ENCODE assay signal across 12 cellular contexts in the genomic region with DNA sequence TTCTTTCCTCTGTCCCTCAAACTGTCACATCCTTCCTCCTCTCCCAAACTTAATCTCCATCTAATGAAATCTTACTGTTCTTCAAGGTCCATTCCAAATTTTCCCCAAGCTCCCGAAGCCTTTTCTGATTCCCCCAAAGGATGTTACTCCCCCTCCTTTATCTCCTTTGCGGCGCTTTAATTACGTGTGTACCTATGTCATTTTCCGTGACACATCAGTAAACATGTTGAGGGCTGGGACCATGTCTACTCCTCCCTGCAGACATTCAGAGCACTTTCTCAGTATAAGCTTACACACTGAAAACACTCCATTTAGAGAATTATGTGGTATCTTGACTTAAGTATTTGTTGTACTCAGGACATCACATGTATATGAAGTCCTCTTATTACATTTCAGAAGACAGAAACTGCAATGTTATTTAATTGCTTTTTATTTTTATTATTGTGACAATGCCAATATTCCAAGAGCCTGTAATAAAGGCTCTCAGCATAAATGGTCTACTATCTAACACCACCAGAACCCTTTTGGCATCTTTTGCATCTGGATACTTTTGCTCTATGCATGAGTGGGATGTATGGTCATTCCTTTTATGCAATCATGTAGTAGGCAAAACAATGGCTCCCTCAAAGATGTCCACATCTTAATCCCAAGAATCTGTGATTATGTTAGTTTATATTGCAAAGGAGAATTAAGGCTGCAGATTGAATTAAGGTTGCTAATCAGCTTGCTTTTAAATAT. TPM values are rescaled to one million over a fixed set of nuclear protein-coding genes. Genes with fewer than 3 reads are reported as not detected.
A peak's percentile ranks its signal among the peaks of the same experiment; 100 is the strongest.
DNase-seq lines count a peak whose midpoint lies in the region; ATAC-seq and TF ChIP-seq lines count a peak whose summit lies in the region.
"Had no signal": no experiment of that assay in that cellular context is flagged by ENCODE, and none has a peak within 500 bp of the region (broad histone marks: within the 10 kb centered on the region; RNA-seq: fewer than 3 reads in every experiment).

No MANE protein-coding gene starts in this region.

- H3K4me1 ChIP-seq in parathyroid adenoma (no peaks in the 10 kb centered on the region), gastrocnemius medialis (no peaks in the 10 kb centered on the region)

- no peak overlapping the region for H3K9ac ChIP-seq in parathyroid adenoma

- H3K9me3 ChIP-seq in parathyroid adenoma (ENCODE audit: control insufficient read depth, low read length): no peaks in the 10 kb centered on the region
- no peaks in the 10 kb centered on the region for H3K9me3 ChIP-seq in gastrocnemius medialis
- H3K9me3 ChIP-seq: stomach had no signal

- H2AFZ ChIP-seq in parathyroid adenoma: peak overlapping the region; percentile 53

- no peak for ATAC-seq in activated naive CD8-positive, alpha-beta T cell treated with anti-CD3 and anti-CD28 coated beads, Interleukin-2, amount 10 ng/mL, durations not matched to agents 7 days and 5 days (ENCODE audit: low read depth)
- ATAC-seq in gastrocnemius medialis: no peak
- ATAC-seq in GM21717 (IDR thresholded peaks at IDR 0.05; ENCODE audit: unreplicated experiment): no peak

- no peak overlapping the region for H3K4me2 ChIP-seq in parathyroid adenoma (ENCODE audit: low read length)

- no peaks in the 10 kb centered on the region for H3K36me3 ChIP-seq in parathyroid adenoma (ENCODE audit: control insufficient read depth, insufficient read depth, low read length)
- no peaks in the 10 kb centered on the region for H3K36me3 ChIP-seq in gastrocnemius medialis

- no peaks in the 10 kb centered on the region for H3K79me2 ChIP-seq in parathyroid adenoma

- H3K36me3 Mint-ChIP-seq in activated CD4-positive, alpha-beta T cell treated with anti-CD3 and anti-CD28 coated beads, Interleukin-2, amount 10 ng/mL, durations not matched to agents 7 days and 5 days (ENCODE audit: low read depth): peaks cover 33% of the 10 kb centered on the region
- H3K36me3 Mint-ChIP-seq in IgD-negative memory B cell: peaks cover 3% of the 10 kb centered on the region
- H3K36me3 Mint-ChIP-seq in activated naive CD8-positive, alpha-beta T cell treated with anti-CD3 and anti-CD28 coated beads, Interleukin-2, amount 10 ng/mL, durations not matched to agents 7 days and 5 days: peaks cover 23% of the 10 kb centered on the region

- H3K9me3 Mint-ChIP-seq in activated CD4-positive, alpha-beta T cell treated with anti-CD3 and anti-CD28 coated beads, Interleukin-2, amount 10 ng/mL, durations not matched to agents 7 days and 5 days: no peaks in the 10 kb centered on the region
- H3K9me3 Mint-ChIP-seq in IgD-negative memory B cell: peaks cover 0 to 4% (median 3%) of the 10 kb centered on the region in 3 donors
- no peaks in the 10 kb centered on the region for H3K9me3 Mint-ChIP-seq in activated naive CD8-positive, alpha-beta T cell treated with anti-CD3 and anti-CD28 coated beads, Interleukin-2, amount 10 ng/mL, durations not matched to agents 7 days and 5 days

- H3K27me3 Mint-ChIP-seq in activated CD4-positive, alpha-beta T cell treated with anti-CD3 and anti-CD28 coated beads, Interleukin-2, amount 10 ng/mL, durations not matched to agents 7 days and 5 days: no peaks in the 10 kb centered on the region
- no peaks in the 10 kb centered on the region for H3K27me3 Mint-ChIP-seq in IgD-negative memory B cell
- no peaks in the 10 kb centered on the region for H3K27me3 Mint-ChIP-seq in activated naive CD8-positive, alpha-beta T cell treated with anti-CD3 and anti-CD28 coated beads, Interleukin-2, amount 10 ng/mL, durations not matched to agents 7 days and 5 days

- peak overlapping the region; percentile 99 for H3K27ac Mint-ChIP-seq in activated CD4-positive, alpha-beta T cell treated with anti-CD3 and anti-CD28 coated beads, Interleukin-2, amount 10 ng/mL, durations not matched to agents 7 days and 5 days
- H3K27ac Mint-ChIP-seq in IgD-negative memory B cell: peak overlapping the region; percentile 96 to 99 (median 96)
- peak overlapping the region; percentile 98 for H3K27ac Mint-ChIP-seq in activated naive CD8-positive, alpha-beta T cell treated with anti-CD3 and anti-CD28 coated beads, Interleukin-2, amount 10 ng/mL, durations not matched to agents 7 days and 5 days

- H3K4me3 ChIP-seq in parathyroid adenoma (ENCODE audit: low read depth, low read length) (no peak overlapping the region), gastrocnemius medialis (no peak overlapping the region)

- POLR2A ChIA-PET in activated CD4-positive, alpha-beta T cell treated with anti-CD3 and anti-CD28 coated beads, Interleukin-2, amount 10 ng/mL, durations not matched to agents 7 days and 5 days (lab: Charles Lee): interaction anchor here (0.7 kb wide), 1 partner anchor 19 kb away, joined by 3 read pairs; no protein-coding TSS in a partner anchor
- POLR2A ChIA-PET in activated naive CD8-positive, alpha-beta T cell treated with anti-CD3 and anti-CD28 coated beads, Interleukin-2, amount 10 ng/mL, durations not matched to agents 7 days and 5 days (lab: Charles Lee): interaction anchor here (0.7 to 4.0 kb wide), 4 partner anchors 11 to 1701 kb away, joined by 3 to 70 read pairs (median 15); partner anchors contain the start of genes RBM43 and RIF1

- no peak for TF ChIP-seq POLR2A in gastrocnemius medialis (IDR thresholded peaks at IDR 0.05)

- intact Hi-C loops in gastrocnemius medialis (cut with DNase I; ENCODE audit: low total_unique reads): no loop called here

- no peak overlapping the region for H3K27ac ChIP-seq in parathyroid adenoma
- no peak overlapping the region for H3K27ac ChIP-seq in gastrocnemius medialis

- TF ChIP-seq CTCF in parathyroid adenoma (IDR thresholded peaks at IDR 0.05) (no peak), gastrocnemius medialis (IDR thresholded peaks at IDR 0.05 in 4 of 5, conservative IDR thresholded peaks at IDR 0.05 in 1 of 5) (no peak)

- H3K27me3 ChIP-seq in parathyroid adenoma (ENCODE audit: control insufficient read depth, insufficient read depth, low read length) (no peaks in the 10 kb centered on the region), gastrocnemius medialis (no peaks in the 10 kb centered on the region)
- H3K27me3 ChIP-seq: stomach had no signal

- CTCF ChIA-PET in activated CD4-positive, alpha-beta T cell treated with anti-CD3 and anti-CD28 coated beads, Interleukin-2, amount 10 ng/mL, durations not matched to agents 7 days and 5 days (lab: Charles Lee): interaction anchor here (1.3 kb wide), 1 partner anchor 11 kb away, joined by 5 read pairs; no protein-coding TSS in a partner anchor

- DNase-seq in activated CD4-positive, alpha-beta T cell treated with anti-CD3 and anti-CD28 coated beads, Interleukin-2, amount 10 ng/mL, durations not matched to agents 7 days and 5 days: no peak
- DNase-seq in activated CD4-positive, alpha-beta T cell treated with anti-CD3 and anti-CD28 coated beads, Interleukin-2, amount 50 U/mL, for 48 hours: no peak
- no peak for DNase-seq in activated naive CD8-positive, alpha-beta T cell treated with anti-CD3 and anti-CD28 coated beads, Interleukin-2, amount 10 ng/mL, durations not matched to agents 7 days and 5 days
- DNase-seq in NCI-H146 (lab: John Stamatoyannopoulos, UW): no peak
- DNase-seq in gastrocnemius medialis: no peak
- DNase-seq: head of caudate nucleus, NCI-H1417 treated with DMSO at 0.1 percent for 48 hours, SHP77, stomach had no signal

- in situ Hi-C loops in gastrocnemius medialis (cut with MboI; ENCODE audit: low sequenced_read_pairs in 4 of 4): no loop called here

- H3K4me1 Mint-ChIP-seq in activated CD4-positive, alpha-beta T cell treated with anti-CD3 and anti-CD28 coated beads, Interleukin-2, amount 10 ng/mL, durations not matched to agents 7 days and 5 days: peaks cover 55% of the 10 kb centered on the region
- H3K4me1 Mint-ChIP-seq in IgD-negative memory B cell: peaks cover 29 to 43% (median 40%) of the 10 kb centered on the region in 3 donors
- peaks cover 40% of the 10 kb centered on the region for H3K4me1 Mint-ChIP-seq in activated naive CD8-positive, alpha-beta T cell treated with anti-CD3 and anti-CD28 coated beads, Interleukin-2, amount 10 ng/mL, durations not matched to agents 7 days and 5 days

- H3K4me3 Mint-ChIP-seq in activated CD4-positive, alpha-beta T cell treated with anti-CD3 and anti-CD28 coated beads, Interleukin-2, amount 10 ng/mL, durations not matched to agents 7 days and 5 days: peak overlapping the region; percentile 90
- peak overlapping the region; percentile 85 to 98 (median 96) for H3K4me3 Mint-ChIP-seq in IgD-negative memory B cell
- H3K4me3 Mint-ChIP-seq in activated naive CD8-positive, alpha-beta T cell treated with anti-CD3 and anti-CD28 coated beads, Interleukin-2, amount 10 ng/mL, durations not matched to agents 7 days and 5 days: peak overlapping the region; percentile 95

RNA-seq across cellular contexts. Expression of gene NMI, which starts 1.8 kb away (rescaled TPM):
- total RNA-seq in activated CD4-positive, alpha-beta T cell treated with anti-CD3 and anti-CD28 coated beads, Interleukin-2, amount 10 ng/mL, durations not matched to agents 7 days and 5 days: 10 to 100 TPM; 71.6 to 80.7 TPM
- 38.7 TPM for polyA plus RNA-seq in IgD-negative memory B cell
- 10 to 100 TPM; 56.0 to 57.1 TPM for total RNA-seq in activated naive CD8-positive, alpha-beta T cell treated with anti-CD3 and anti-CD28 coated beads, Interleukin-2, amount 10 ng/mL, durations not matched to agents 7 days and 5 days
- 1 to 10 TPM in 2 of 4 donors, under 1 TPM in 2; 0.62 to 4.6 (median 1.4) TPM for total RNA-seq in gastrocnemius medialis

RNA-seq across cellular contexts. Expression of gene RBM43, which starts 26.0 kb away (rescaled TPM):
- 1 to 10 TPM; 6.9 to 8.2 TPM for total RNA-seq in activated CD4-positive, alpha-beta T cell treated with anti-CD3 and anti-CD28 coated beads, Interleukin-2, amount 10 ng/mL, durations not matched to agents 7 days and 5 days
- 1.8 TPM for polyA plus RNA-seq in IgD-negative memory B cell
- 10 to 100 TPM; 11.6 to 13.0 TPM for total RNA-seq in activated naive CD8-positive, alpha-beta T cell treated with anti-CD3 and anti-CD28 coated beads, Interleukin-2, amount 10 ng/mL, durations not matched to agents 7 days and 5 days
- total RNA-seq in gastrocnemius medialis: 1 to 10 TPM in 1 of 4 donors, under 1 TPM in 3; 0.51 to 1.9 (median 0.92) TPM

Comparison
In these comparisons a context has a peak if more than half of its experiments do, and no peak if none do; other contexts are left out.
1. RNA of gene NMI, which starts 1.8 kb away (total RNA-seq): 71.6 to 80.7 TPM in activated CD4-positive, alpha-beta T cell treated with anti-CD3 and anti-CD28 coated beads, Interleukin-2, amount 10 ng/mL, durations not matched to agents 7 days and 5 days and 56.0 to 57.1 TPM in activated naive CD8-positive, alpha-beta T cell treated with anti-CD3 and anti-CD28 coated beads, Interleukin-2, amount 10 ng/mL, durations not matched to agents 7 days and 5 days; 0.62 to 4.6 TPM in gastrocnemius medialis; every median in the first group is over 10 times any median in the second.
2. Peak in every context shown above with its lines, with median percentiles within 50 percentile points of each other: H3K27ac Mint-ChIP-seq and H3K4me3 Mint-ChIP-seq.